In genomic region chr2:176963888-176964287, GRCh38 we compare ENCODE assay signal across 2 cellular contexts.
TF ChIP-seq lines count a peak whose summit lies in the region.

No MANE protein-coding gene starts in this region.

TF ChIP-seq in HEK293, 187 proteins besides CTCF, POLR2A, EP300 and RAD21 (continued from another document):
- peak; percentile 47; the same call in 1 of the 2 replicates for TF ChIP-seq PRDM1 (tag by site-specific recombination; IDR thresholded peaks at IDR 0.05)
- no peak for TF ChIP-seq ZNF311 (tag by site-specific recombination; IDR thresholded peaks at IDR 0.05; ENCODE audit: borderline replicate concordance)
- TF ChIP-seq KLF1 (tag by site-specific recombination; IDR thresholded peaks at IDR 0.05) = no peak
- TF ChIP-seq ZNF366 (tag by site-specific recombination; conservative IDR thresholded peaks at IDR 0.05) = peak; percentile 69
- TF ChIP-seq ZNF561 (tag by site-specific recombination; IDR thresholded peaks at IDR 0.05; ENCODE audit: borderline replicate concordance) = no peak

TF ChIP-seq in K562, 482 proteins besides CTCF, POLR2A, EP300 and RAD21:
- TF ChIP-seq ZNF512 (tag; IDR thresholded peaks at IDR 0.05) (peak; percentile 10; the same call in 1 of the 2 replicates), ATF1 (CRISPR knock-in tag; IDR thresholded peaks at IDR 0.05) (no peak), ATF1 (tag; IDR thresholded peaks at IDR 0.05) (no peak), TEAD2 (tag; IDR thresholded peaks at IDR 0.05) (no peak), HDAC2 (IDR thresholded peaks at IDR 0.05) (no peak), RBFOX2 (IDR thresholded peaks at IDR 0.05; ENCODE audit: low read depth, low read length) (no peak)
